1 cellular context compared by ENCODE assay signal in the genomic region with DNA sequence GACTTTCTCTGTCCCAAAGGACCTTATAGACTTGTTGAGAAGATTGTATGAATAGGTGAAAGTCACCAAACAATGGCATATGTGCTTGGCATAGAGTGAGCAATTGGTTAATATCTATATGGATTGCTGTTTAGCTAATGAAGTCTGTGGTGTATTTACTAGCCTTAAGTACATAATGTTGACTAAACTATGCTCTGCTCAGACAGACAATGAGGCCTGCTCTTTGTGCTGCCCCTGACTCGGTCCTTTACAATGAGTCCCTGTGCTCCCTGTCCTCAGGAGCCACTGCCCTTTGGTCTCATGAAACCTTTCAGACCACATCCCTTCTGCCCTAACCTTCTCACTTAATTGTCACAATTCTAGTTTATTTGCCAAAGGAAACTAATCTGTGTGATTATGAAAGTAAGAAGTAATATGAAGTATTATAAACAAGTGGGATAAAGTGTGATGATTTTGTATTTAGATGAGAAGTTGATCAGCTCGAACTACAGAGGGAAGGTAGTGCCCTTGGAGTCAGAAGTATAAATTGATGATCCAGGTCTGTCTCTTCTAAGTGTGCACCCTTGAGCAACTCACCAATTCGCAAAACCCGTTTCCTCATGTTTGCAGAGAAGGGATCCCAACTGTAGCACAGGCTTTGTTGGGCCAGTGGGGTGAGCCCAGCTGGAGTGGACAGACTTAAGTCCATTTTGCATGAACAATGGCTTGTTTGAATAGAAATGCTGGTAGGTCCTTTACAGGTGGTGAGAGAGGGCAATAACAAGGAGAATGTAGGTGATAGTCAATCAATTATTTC.
TF ChIP-seq lines count a peak whose summit lies in the region.

No MANE protein-coding gene starts in this region.

TF ChIP-seq in HepG2, 621 proteins besides CTCF, POLR2A, EP300 and RAD21 (continued from another document and continues in another):
- TF ChIP-seq, protein P1, sequence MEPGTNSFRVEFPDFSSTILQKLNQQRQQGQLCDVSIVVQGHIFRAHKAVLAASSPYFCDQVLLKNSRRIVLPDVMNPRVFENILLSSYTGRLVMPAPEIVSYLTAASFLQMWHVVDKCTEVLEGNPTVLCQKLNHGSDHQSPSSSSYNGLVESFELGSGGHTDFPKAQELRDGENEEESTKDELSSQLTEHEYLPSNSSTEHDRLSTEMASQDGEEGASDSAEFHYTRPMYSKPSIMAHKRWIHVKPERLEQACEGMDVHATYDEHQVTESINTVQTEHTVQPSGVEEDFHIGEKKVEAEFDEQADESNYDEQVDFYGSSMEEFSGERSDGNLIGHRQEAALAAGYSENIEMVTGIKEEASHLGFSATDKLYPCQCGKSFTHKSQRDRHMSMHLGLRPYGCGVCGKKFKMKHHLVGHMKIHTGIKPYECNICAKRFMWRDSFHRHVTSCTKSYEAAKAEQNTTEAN (CRISPR knock-in tag; conservative IDR thresholded peaks at IDR 0.05), result peak; percentile 80
- peak; percentile 40; the same call in 1 of the 2 replicates for TF ChIP-seq ATF1 (CRISPR knock-in tag; IDR thresholded peaks at IDR 0.05)
- TF ChIP-seq MLLT10 (CRISPR knock-in tag; IDR thresholded peaks at IDR 0.05), result no peak
- peak; percentile 19; the same call in 1 of the 2 replicates for TF ChIP-seq CBX5 (CRISPR knock-in tag; IDR thresholded peaks at IDR 0.05; ENCODE audit: borderline replicate concordance)
- TF ChIP-seq, protein P2, sequence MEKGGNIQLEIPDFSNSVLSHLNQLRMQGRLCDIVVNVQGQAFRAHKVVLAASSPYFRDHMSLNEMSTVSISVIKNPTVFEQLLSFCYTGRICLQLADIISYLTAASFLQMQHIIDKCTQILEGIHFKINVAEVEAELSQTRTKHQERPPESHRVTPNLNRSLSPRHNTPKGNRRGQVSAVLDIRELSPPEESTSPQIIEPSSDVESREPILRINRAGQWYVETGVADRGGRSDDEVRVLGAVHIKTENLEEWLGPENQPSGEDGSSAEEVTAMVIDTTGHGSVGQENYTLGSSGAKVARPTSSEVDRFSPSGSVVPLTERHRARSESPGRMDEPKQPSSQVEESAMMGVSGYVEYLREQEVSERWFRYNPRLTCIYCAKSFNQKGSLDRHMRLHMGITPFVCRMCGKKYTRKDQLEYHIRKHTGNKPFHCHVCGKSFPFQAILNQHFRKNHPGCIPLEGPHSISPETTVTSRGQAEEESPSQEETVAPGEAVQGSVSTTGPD (CRISPR knock-in tag; IDR thresholded peaks at IDR 0.05), result peak; percentile 71; the same call in 1 of the 2 replicates
- TF ChIP-seq ZNF441 (CRISPR knock-in tag; IDR thresholded peaks at IDR 0.05; ENCODE audit: borderline replicate concordance), result peak; percentile 57; the same call in 1 of the 2 replicates
- TF ChIP-seq PPARG (CRISPR knock-in tag; conservative IDR thresholded peaks at IDR 0.05), result peak; percentile 81; the same call in 1 of the 2 replicates
- peak; percentile 69 for TF ChIP-seq CEBPG (CRISPR knock-in tag; IDR thresholded peaks at IDR 0.05)
- peak; percentile 32; the same call in 1 of the 2 replicates for TF ChIP-seq MYC (CRISPR knock-in tag; IDR thresholded peaks at IDR 0.05; ENCODE audit: borderline replicate concordance)
- TF ChIP-seq TBP (CRISPR knock-in tag; IDR thresholded peaks at IDR 0.05), result no peak
- TF ChIP-seq, protein P3, sequence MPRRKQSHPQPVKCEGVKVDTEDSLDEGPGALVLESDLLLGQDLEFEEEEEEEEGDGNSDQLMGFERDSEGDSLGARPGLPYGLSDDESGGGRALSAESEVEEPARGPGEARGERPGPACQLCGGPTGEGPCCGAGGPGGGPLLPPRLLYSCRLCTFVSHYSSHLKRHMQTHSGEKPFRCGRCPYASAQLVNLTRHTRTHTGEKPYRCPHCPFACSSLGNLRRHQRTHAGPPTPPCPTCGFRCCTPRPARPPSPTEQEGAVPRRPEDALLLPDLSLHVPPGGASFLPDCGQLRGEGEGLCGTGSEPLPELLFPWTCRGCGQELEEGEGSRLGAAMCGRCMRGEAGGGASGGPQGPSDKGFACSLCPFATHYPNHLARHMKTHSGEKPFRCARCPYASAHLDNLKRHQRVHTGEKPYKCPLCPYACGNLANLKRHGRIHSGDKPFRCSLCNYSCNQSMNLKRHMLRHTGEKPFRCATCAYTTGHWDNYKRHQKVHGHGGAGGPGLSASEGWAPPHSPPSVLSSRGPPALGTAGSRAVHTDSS (CRISPR knock-in tag; conservative IDR thresholded peaks at IDR 0.05), result no peak
- TF ChIP-seq, protein P4, sequence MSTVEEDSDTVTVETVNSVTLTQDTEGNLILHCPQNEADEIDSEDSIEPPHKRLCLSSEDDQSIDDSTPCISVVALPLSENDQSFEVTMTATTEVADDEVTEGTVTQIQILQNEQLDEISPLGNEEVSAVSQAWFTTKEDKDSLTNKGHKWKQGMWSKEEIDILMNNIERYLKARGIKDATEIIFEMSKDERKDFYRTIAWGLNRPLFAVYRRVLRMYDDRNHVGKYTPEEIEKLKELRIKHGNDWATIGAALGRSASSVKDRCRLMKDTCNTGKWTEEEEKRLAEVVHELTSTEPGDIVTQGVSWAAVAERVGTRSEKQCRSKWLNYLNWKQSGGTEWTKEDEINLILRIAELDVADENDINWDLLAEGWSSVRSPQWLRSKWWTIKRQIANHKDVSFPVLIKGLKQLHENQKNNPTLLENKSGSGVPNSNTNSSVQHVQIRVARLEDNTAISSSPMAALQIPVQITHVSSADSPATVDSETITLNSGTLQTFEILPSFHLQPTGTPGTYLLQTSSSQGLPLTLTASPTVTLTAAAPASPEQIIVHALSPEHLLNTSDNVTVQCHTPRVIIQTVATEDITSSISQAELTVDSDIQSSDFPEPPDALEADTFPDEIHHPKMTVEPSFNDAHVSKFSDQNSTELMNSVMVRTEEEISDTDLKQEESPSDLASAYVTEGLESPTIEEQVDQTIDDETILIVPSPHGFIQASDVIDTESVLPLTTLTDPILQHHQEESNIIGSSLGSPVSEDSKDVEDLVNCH (CRISPR knock-in tag; IDR thresholded peaks at IDR 0.05), result no peak
- peak; percentile 86; the same call in 1 of the 2 replicates for TF ChIP-seq CBFB (CRISPR knock-in tag; IDR thresholded peaks at IDR 0.05)
- TF ChIP-seq, protein P5, sequence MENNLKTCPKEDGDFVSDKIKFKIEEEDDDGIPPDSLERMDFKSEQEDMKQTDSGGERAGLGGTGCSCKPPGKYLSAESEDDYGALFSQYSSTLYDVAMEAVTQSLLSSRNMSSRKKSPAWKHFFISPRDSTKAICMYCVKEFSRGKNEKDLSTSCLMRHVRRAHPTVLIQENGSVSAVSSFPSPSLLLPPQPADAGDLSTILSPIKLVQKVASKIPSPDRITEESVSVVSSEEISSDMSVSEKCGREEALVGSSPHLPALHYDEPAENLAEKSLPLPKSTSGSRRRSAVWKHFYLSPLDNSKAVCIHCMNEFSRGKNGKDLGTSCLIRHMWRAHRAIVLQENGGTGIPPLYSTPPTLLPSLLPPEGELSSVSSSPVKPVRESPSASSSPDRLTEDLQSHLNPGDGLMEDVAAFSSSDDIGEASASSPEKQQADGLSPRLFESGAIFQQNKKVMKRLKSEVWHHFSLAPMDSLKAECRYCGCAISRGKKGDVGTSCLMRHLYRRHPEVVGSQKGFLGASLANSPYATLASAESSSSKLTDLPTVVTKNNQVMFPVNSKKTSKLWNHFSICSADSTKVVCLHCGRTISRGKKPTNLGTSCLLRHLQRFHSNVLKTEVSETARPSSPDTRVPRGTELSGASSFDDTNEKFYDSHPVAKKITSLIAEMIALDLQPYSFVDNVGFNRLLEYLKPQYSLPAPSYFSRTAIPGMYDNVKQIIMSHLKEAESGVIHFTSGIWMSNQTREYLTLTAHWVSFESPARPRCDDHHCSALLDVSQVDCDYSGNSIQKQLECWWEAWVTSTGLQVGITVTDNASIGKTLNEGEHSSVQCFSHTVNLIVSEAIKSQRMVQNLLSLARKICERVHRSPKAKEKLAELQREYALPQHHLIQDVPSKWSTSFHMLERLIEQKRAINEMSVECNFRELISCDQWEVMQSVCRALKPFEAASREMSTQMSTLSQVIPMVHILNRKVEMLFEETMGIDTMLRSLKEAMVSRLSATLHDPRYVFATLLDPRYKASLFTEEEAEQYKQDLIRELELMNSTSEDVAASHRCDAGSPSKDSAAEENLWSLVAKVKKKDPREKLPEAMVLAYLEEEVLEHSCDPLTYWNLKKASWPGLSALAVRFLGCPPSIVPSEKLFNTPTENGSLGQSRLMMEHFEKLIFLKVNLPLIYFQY (CRISPR knock-in tag; IDR thresholded peaks at IDR 0.05; ENCODE audit: borderline replicate concordance), result 0 out of 2 replicates have a peak, but pooled peaks have one; percentile 15
- peak; percentile 88 for TF ChIP-seq SSRP1 (CRISPR knock-in tag; IDR thresholded peaks at IDR 0.05)
- TF ChIP-seq ZNF205 (CRISPR knock-in tag; IDR thresholded peaks at IDR 0.05), result peak; percentile 52; the same call in 1 of the 2 replicates
- peak; percentile 35 for TF ChIP-seq STAG1 (CRISPR knock-in tag; IDR thresholded peaks at IDR 0.05)
- TF ChIP-seq ELF4 (CRISPR knock-in tag; IDR thresholded peaks at IDR 0.05; ENCODE audit: borderline replicate concordance), result peak; percentile 69; the same call in 1 of the 2 replicates
- no peak for TF ChIP-seq GABPA (IDR thresholded peaks at IDR 0.05; ENCODE audit: low read depth, low read length)
- TF ChIP-seq GABPA (CRISPR knock-in tag; IDR thresholded peaks at IDR 0.05; ENCODE audit: low read depth), result 0 out of 2 replicates have a peak, but pooled peaks have one; percentile 28
- TF ChIP-seq ZNF670 (CRISPR knock-in tag; IDR thresholded peaks at IDR 0.05; ENCODE audit: borderline replicate concordance), result peak; percentile 41; the same call in 1 of the 2 replicates
- peak; percentile 76 for TF ChIP-seq ZNF501 (CRISPR knock-in tag; IDR thresholded peaks at IDR 0.05)
- TF ChIP-seq, protein P6, sequence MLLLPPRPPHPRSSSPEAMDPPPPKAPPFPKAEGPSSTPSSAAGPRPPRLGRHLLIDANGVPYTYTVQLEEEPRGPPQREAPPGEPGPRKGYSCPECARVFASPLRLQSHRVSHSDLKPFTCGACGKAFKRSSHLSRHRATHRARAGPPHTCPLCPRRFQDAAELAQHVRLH (CRISPR knock-in tag; IDR thresholded peaks at IDR 0.05; ENCODE audit: borderline replicate concordance, low read depth), result peak; percentile 66; the same call in 1 of the 2 replicates
- TF ChIP-seq PAWR (CRISPR knock-in tag; IDR thresholded peaks at IDR 0.05; ENCODE audit: borderline replicate concordance), result no peak
- no peak for TF ChIP-seq MBNL3 (CRISPR knock-in tag; conservative IDR thresholded peaks at IDR 0.05)
- TF ChIP-seq, protein P7, sequence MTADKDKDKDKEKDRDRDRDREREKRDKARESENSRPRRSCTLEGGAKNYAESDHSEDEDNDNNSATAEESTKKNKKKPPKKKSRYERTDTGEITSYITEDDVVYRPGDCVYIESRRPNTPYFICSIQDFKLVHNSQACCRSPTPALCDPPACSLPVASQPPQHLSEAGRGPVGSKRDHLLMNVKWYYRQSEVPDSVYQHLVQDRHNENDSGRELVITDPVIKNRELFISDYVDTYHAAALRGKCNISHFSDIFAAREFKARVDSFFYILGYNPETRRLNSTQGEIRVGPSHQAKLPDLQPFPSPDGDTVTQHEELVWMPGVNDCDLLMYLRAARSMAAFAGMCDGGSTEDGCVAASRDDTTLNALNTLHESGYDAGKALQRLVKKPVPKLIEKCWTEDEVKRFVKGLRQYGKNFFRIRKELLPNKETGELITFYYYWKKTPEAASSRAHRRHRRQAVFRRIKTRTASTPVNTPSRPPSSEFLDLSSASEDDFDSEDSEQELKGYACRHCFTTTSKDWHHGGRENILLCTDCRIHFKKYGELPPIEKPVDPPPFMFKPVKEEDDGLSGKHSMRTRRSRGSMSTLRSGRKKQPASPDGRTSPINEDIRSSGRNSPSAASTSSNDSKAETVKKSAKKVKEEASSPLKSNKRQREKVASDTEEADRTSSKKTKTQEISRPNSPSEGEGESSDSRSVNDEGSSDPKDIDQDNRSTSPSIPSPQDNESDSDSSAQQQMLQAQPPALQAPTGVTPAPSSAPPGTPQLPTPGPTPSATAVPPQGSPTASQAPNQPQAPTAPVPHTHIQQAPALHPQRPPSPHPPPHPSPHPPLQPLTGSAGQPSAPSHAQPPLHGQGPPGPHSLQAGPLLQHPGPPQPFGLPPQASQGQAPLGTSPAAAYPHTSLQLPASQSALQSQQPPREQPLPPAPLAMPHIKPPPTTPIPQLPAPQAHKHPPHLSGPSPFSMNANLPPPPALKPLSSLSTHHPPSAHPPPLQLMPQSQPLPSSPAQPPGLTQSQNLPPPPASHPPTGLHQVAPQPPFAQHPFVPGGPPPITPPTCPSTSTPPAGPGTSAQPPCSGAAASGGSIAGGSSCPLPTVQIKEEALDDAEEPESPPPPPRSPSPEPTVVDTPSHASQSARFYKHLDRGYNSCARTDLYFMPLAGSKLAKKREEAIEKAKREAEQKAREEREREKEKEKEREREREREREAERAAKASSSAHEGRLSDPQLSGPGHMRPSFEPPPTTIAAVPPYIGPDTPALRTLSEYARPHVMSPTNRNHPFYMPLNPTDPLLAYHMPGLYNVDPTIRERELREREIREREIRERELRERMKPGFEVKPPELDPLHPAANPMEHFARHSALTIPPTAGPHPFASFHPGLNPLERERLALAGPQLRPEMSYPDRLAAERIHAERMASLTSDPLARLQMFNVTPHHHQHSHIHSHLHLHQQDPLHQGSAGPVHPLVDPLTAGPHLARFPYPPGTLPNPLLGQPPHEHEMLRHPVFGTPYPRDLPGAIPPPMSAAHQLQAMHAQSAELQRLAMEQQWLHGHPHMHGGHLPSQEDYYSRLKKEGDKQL (CRISPR knock-in tag; IDR thresholded peaks at IDR 0.05; ENCODE audit: low read depth), result peak; percentile 84
- peak; percentile 83 for TF ChIP-seq TBX3 (IDR thresholded peaks at IDR 0.05; ENCODE audit: borderline replicate concordance)
- TF ChIP-seq, protein P8, sequence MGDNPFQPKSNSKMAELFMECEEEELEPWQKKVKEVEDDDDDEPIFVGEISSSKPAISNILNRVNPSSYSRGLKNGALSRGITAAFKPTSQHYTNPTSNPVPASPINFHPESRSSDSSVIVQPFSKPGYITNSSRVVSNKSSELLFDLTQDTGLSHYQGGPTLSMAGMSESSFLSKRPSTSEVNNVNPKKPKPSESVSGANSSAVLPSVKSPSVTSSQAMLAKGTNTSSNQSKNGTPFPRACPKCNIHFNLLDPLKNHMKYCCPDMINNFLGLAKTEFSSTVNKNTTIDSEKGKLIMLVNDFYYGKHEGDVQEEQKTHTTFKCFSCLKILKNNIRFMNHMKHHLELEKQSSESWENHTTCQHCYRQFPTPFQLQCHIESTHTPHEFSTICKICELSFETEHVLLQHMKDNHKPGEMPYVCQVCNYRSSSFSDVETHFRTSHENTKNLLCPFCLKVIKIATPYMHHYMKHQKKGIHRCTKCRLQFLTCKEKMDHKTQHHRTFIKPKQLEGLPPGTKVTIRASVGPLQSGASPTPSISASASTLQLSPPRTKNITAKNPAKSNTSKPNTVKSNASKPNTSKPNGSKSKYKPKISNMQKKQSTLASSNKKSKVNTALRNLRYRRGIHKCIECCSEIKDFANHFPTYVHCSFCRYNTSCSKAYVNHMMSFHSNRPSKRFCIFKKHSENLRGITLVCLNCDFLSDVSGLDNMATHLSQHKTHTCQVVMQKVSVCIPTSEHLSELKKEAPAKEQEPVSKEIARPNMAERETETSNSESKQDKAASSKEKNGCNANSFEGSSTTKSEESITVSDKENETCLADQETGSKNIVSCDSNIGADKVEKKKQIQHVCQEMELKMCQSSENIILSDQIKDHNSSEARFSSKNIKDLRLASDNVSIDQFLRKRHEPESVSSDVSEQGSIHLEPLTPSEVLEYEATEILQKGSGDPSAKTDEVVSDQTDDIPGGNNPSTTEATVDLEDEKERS (CRISPR knock-in tag; IDR thresholded peaks at IDR 0.05), result peak; percentile 74; the same call in 1 of the 2 replicates
- TF ChIP-seq SOX5 (CRISPR knock-in tag; IDR thresholded peaks at IDR 0.05; ENCODE audit: borderline replicate concordance), result peak; percentile 96
- TF ChIP-seq, protein P9, sequence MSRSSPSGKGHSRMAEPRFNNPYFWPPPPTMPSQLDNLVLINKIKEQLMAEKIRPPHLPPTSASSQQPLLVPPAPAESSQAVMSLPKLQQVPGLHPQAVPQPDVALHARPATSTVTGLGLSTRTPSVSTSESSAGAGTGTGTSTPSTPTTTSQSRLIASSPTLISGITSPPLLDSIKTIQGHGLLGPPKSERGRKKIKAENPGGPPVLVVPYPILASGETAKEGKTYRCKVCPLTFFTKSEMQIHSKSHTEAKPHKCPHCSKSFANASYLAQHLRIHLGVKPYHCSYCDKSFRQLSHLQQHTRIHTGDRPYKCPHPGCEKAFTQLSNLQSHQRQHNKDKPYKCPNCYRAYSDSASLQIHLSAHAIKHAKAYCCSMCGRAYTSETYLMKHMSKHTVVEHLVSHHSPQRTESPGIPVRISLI (CRISPR knock-in tag; IDR thresholded peaks at IDR 0.05; ENCODE audit: borderline replicate concordance), result peak; percentile 82
